Comparison of ENCODE assay signal across 1 cellular context in genomic region chr15:40300771-40301170, GRCh38.
TF ChIP-seq lines count a peak whose summit lies in the region.

No MANE protein-coding gene starts in this region.

TF ChIP-seq in K562, 482 proteins besides CTCF, POLR2A, EP300 and RAD21:
- 0 out of 4 replicates have a peak, but pooled peaks of 1 of the 2 experiments have one; percentile 1 for TF ChIP-seq RCOR1 (IDR thresholded peaks at IDR 0.05; ENCODE audit: borderline replicate concordance in 1 of 2, low read depth in 2 of 2, low read length in 2 of 2)
- TF ChIP-seq KAT7 (CRISPR knock-in tag; IDR thresholded peaks at IDR 0.05; ENCODE audit: borderline replicate concordance) = no peak
- peak in 1 of 2 experiments; percentile 7; a peak in 1 of 3 replicates for TF ChIP-seq CBX3 (IDR thresholded peaks at IDR 0.05; ENCODE audit: borderline replicate concordance in 1 of 2, low read length in 2 of 2)
- no peak for TF ChIP-seq SREBF1 (IDR thresholded peaks at IDR 0.05; ENCODE audit: borderline replicate concordance, low read depth, low read length)
